In genomic region chr18:5630057-5630765, GRCh38 we compare ENCODE assay signal across 8 cellular contexts.
A peak's percentile ranks its signal among the peaks of the same experiment; 100 is the strongest.
DNase-seq lines count a peak whose midpoint lies in the region; ATAC-seq, FAIRE-seq and TF ChIP-seq lines count a peak whose summit lies in the region.

No MANE protein-coding gene starts in this region.

- DNase-seq in G401 (ENCODE audit: low spot score) (peak; percentile 89), H7 (peak; percentile 95), NCI-H2029 (lab: John Stamatoyannopoulos, UW) (peak; percentile 71), heart left ventricle (peak; percentile 68 to 87 (median 70)), osteocyte (ENCODE audit: extremely low spot score, unreplicated experiment) (peak; percentile 89), COLO829 (ENCODE audit: low spot score) (no peak), RCC 7860 (ENCODE audit: low spot score) (no peak)
- DNase-seq in activated naive CD4-positive, alpha-beta T cell treated with anti-CD3 and anti-CD28 coated beads, Interleukin-2, amount 50 U/mL, for 72 hours (ENCODE audit: low spot score in 2 of 2), result peak; percentile 54 to 78

- in situ Hi-C loops in G401 (cut with HindIII; ENCODE audit: low sequenced_read_pairs), result no loop called here

- ATAC-seq in activated naive CD4-positive, alpha-beta T cell treated with anti-CD3 and anti-CD28 coated beads, Interleukin-2, amount 50 U/mL, for 72 hours, result peak; percentile 78 to 92
- ATAC-seq in heart left ventricle, result peak; percentile 90 to 96 (median 93)

- H3K9me3 ChIP-seq in heart left ventricle, result no peaks in the 10 kb centered on the region

- no peak for TF ChIP-seq CTCF in heart left ventricle (IDR thresholded peaks at IDR 0.05)
- no peak for TF ChIP-seq CTCF in osteocyte (IDR thresholded peaks at IDR 0.05)

- peak in 1 of 2 donors; percentile 21 for TF ChIP-seq POLR2A in heart left ventricle (IDR thresholded peaks at IDR 0.05)

- FAIRE-seq in RCC 7860 (lab: Jason Lieb, UNC), result no peak

- peak overlapping the region; percentile 77 for H3K4me3 Mint-ChIP-seq in osteocyte (ENCODE audit: unreplicated experiment)

- peaks cover 57% of the 10 kb centered on the region for H3K27me3 ChIP-seq in H7 (ENCODE audit: control insufficient read depth, insufficient read depth, low read length)
- peaks cover 4 to 56% (median 17%) of the 10 kb centered on the region in 9 donors for H3K27me3 ChIP-seq in heart left ventricle

- H3K27ac ChIP-seq in heart left ventricle, result peak overlapping the region in 7 of 12 donors; percentile 16 to 64 (median 30)

- no peaks in the 10 kb centered on the region for H3K36me3 ChIP-seq in H7 (replicated peaks; ENCODE audit: control insufficient read depth, insufficient read depth, low read length)
- H3K36me3 ChIP-seq in heart left ventricle, result no peaks in the 10 kb centered on the region

- H3K27me3 Mint-ChIP-seq in osteocyte (ENCODE audit: unreplicated experiment), result peaks cover 33% of the 10 kb centered on the region

- H3K4me1 Mint-ChIP-seq in osteocyte (ENCODE audit: unreplicated experiment), result peaks cover 3% of the 10 kb centered on the region

- no peaks in the 10 kb centered on the region for H3K9me3 Mint-ChIP-seq in activated naive CD4-positive, alpha-beta T cell treated with anti-CD3 and anti-CD28 coated beads, Interleukin-2, amount 50 U/mL, for 72 hours
- H3K9me3 Mint-ChIP-seq in osteocyte (ENCODE audit: unreplicated experiment), result no peaks in the 10 kb centered on the region

- no peaks in the 10 kb centered on the region for H3K36me3 Mint-ChIP-seq in activated naive CD4-positive, alpha-beta T cell treated with anti-CD3 and anti-CD28 coated beads, Interleukin-2, amount 50 U/mL, for 72 hours
- H3K36me3 Mint-ChIP-seq in osteocyte (ENCODE audit: unreplicated experiment), result no peaks in the 10 kb centered on the region

- intact Hi-C loops in heart left ventricle (cut with DNase I), result no loop called here

- H3K27ac Mint-ChIP-seq in activated naive CD4-positive, alpha-beta T cell treated with anti-CD3 and anti-CD28 coated beads, Interleukin-2, amount 50 U/mL, for 72 hours, result no peak overlapping the region
- H3K27ac Mint-ChIP-seq in osteocyte (ENCODE audit: unreplicated experiment), result no peak overlapping the region

- peak overlapping the region; percentile 59 for H3K4me3 ChIP-seq in H7 (ENCODE audit: insufficient read depth, low read depth, low read length)
- peak overlapping the region; percentile 38 to 73 (median 60) for H3K4me3 ChIP-seq in heart left ventricle

- peaks cover 4 to 33% (median 12%) of the 10 kb centered on the region in 12 donors for H3K4me1 ChIP-seq in heart left ventricle

- WGBS in heart left ventricle, 4 donors, result 0 to 3% (median 1%) methylated on average over 33 to 72 of the region's 72 CpGs

Comparison
In these comparisons a context has a peak if more than half of its experiments do, and no peak if none do; other contexts are left out.
1. DNase-seq: peak in G401 (single experiment), H7 (single experiment), NCI-H2029 (single experiment), activated naive CD4-positive, alpha-beta T cell treated with anti-CD3 and anti-CD28 coated beads, Interleukin-2, amount 50 U/mL, for 72 hours (2 of 2), heart left ventricle (5 of 5) and osteocyte (single experiment); none in COLO829 (single experiment) and RCC 7860 (single experiment).